21 cellular contexts compared by ENCODE assay signal in genomic region chr2:10820562-10820961, GRCh38.
"Had no signal": no experiment of that assay in that cellular context is flagged by ENCODE, and none has a peak within 500 bp of the region (broad histone marks: within the 10 kb centered on the region; RNA-seq: fewer than 3 reads in every experiment).

No MANE protein-coding gene starts in this region.

- ATAC-seq: activated CD4-positive, alpha-beta T cell treated with anti-CD3 and anti-CD28 coated beads for 36 hours; activated CD8-positive, alpha-beta memory T cell treated with anti-CD3 and anti-CD28 coated beads, Interleukin-2, amount 10 ng/mL, durations not matched to agents 7 days and 5 days; body of pancreas; foreskin keratinocyte; naive thymus-derived CD8-positive, alpha-beta T cell; WTC11 had no signal

- H3K27ac ChIP-seq: body of pancreas, epithelial cell of prostate, foreskin keratinocyte, left lung, tibial nerve had no signal

- H3K36me3 ChIP-seq: left lung, tibial nerve had no signal

- DNase-seq: activated CD4-positive, alpha-beta memory T cell treated with anti-CD3 and anti-CD28 coated beads for 36 hours; activated CD4-positive, alpha-beta T cell treated with anti-CD3 and anti-CD28 coated beads for 36 hours; activated CD8-positive, alpha-beta memory T cell treated with anti-CD3 and anti-CD28 coated beads, Interleukin-2, amount 10 ng/mL, durations not matched to agents 7 days and 5 days; activated naive CD4-positive, alpha-beta T cell treated with Interleukin-2 at 50 U/mL for 16 hours; central memory CD4-positive, alpha-beta T cell; endodermal cell; foreskin keratinocyte; glutamatergic neuron; left lung; mucosa of descending colon; naive thymus-derived CD8-positive, alpha-beta T cell; stimulated activated CD4-positive, alpha-beta T cell treated with anti-CD3 and anti-CD28 coated beads, Interleukin-12 subunit alpha, Interleukin-12 subunit beta, amount 100 ng/mL, for 4 hours; stimulated activated CD4-positive, alpha-beta T cell treated with anti-CD3 and anti-CD28 coated beads, Interleukin-1b, Interleukin-23, amount 100 ng/mL, for 48 hours; stimulated activated CD8-positive, alpha-beta memory T cell treated with anti-CD3 and anti-CD28 coated beads, Interleukin-4, amount 100 ng/mL, for 48 hours; stimulated activated naive CD4-positive, alpha-beta T cell; SW 1271; T-helper 2 cell had no signal

- H3K4me3 ChIP-seq: body of pancreas, left lung, mucosa of descending colon, tibial nerve had no signal

- H3K4me1 ChIP-seq: foreskin keratinocyte, tibial nerve had no signal

- H3K9me3 ChIP-seq: body of pancreas, left lung, mucosa of descending colon, tibial nerve had no signal

- H3K27me3 ChIP-seq: body of pancreas, tibial nerve had no signal
